Comparison of ENCODE assay signal across 8 cellular contexts in genomic region chr15:57706405-57707209, GRCh38. TPM values are rescaled to one million over a fixed set of nuclear protein-coding genes. Genes with fewer than 3 reads are reported as not detected.
DNase-seq lines count a peak whose midpoint lies in the region; ATAC-seq and TF ChIP-seq lines count a peak whose summit lies in the region.

TSS of gene POLR2M (plus strand) at chr15:57706714. CDS start at chr15:57706843, 129 bp downstream.

- 1 to 3% methylated on average over 44 to 70 of the region's 70 CpGs for WGBS in endodermal cell (ENCODE audit: insufficient coverage in 1 of 2, insufficient read length in 1 of 2), 2 experiments
- WGBS in mesendoderm (ENCODE audit: extremely low coverage, insufficient coverage, low lambda C conversion rate) = no CpG with 5 or more reads among the region's 70 CpGs

- H3K9me3 ChIP-seq in NT2/D1 (ENCODE audit: insufficient read depth, low read length) (no peaks in the 10 kb centered on the region), endodermal cell (ENCODE audit: control insufficient read depth, low read length) (peaks cover 6% of the 10 kb centered on the region)

- H3K27ac ChIP-seq in endodermal cell (ENCODE audit: low read depth, low read length) (peak within 1 kb of the TSS; percentile 64), mesendoderm (ENCODE audit: low read depth, low read length) (peak within 1 kb of the TSS; percentile 15)

- H4K5ac ChIP-seq in mesendoderm (ENCODE audit: low read length) = peak within 1 kb of the TSS; percentile 76

- H3K4me3 ChIP-seq in NT2/D1 (ENCODE audit: insufficient read length, low read depth) (peak within 1 kb of the TSS; percentile 95), endodermal cell (ENCODE audit: low read length) (peak within 1 kb of the TSS; percentile 95), mesendoderm (ENCODE audit: low read length) (peak within 1 kb of the TSS; percentile 92)

- no peak within 1 kb of the TSS for H2BK120ac ChIP-seq in mesendoderm (ENCODE audit: low read depth, low read length)

- peak within 1 kb of the TSS; percentile 84 for H3K4ac ChIP-seq in mesendoderm (ENCODE audit: low read depth, low read length)

- H3K56ac ChIP-seq in mesendoderm (ENCODE audit: low read length) = peak within 1 kb of the TSS; percentile 92

- peaks cover 26% of the 10 kb centered on the region for H3K36me3 Mint-ChIP-seq in activated CD8-positive, alpha-beta memory T cell treated with anti-CD3 and anti-CD28 coated beads, Interleukin-2, amount 10 ng/mL, durations not matched to agents 7 days and 5 days
- H3K36me3 Mint-ChIP-seq in endodermal cell (ENCODE audit: low read depth) = peaks cover 23% of the 10 kb centered on the region

- H3K23ac ChIP-seq in mesendoderm (ENCODE audit: low read length) = peak within 1 kb of the TSS; percentile 29

- DNase-seq in COR-L47 (lab: John Stamatoyannopoulos, UW) (peak; percentile 96), HUDEP-2 (lab: John Stamatoyannopoulos, UW; ENCODE audit: unreplicated experiment in 76 of 76) (peak; percentile 39 to 94 (median 85)), NT2/D1 (ENCODE audit: low read depth, low spot score) (peak; percentile 91), endodermal cell (peak; percentile 92), mesendoderm (peak; percentile 97)
- peak; percentile 95 for DNase-seq in activated CD8-positive, alpha-beta memory T cell treated with anti-CD3 and anti-CD28 coated beads, Interleukin-2, amount 10 ng/mL, durations not matched to agents 7 days and 5 days
- DNase-seq in stimulated activated CD8-positive, alpha-beta memory T cell treated with anti-CD3 and anti-CD28 coated beads, Interleukin-15, amount 100 ng/mL, for 1 hour (ENCODE audit: low read depth) = peak; percentile 77

- peak within 1 kb of the TSS; percentile 81 for H3K18ac ChIP-seq in mesendoderm (ENCODE audit: low read length)

- no peaks in the 10 kb centered on the region for H3K4me1 ChIP-seq in NT2/D1 (ENCODE audit: insufficient read depth, insufficient read length)
- no peaks in the 10 kb centered on the region for H3K4me1 ChIP-seq in endodermal cell (ENCODE audit: control insufficient read depth, insufficient read depth, low read length)
- peaks cover 2% of the 10 kb centered on the region for H3K4me1 ChIP-seq in mesendoderm (ENCODE audit: control insufficient read depth, low read depth, low read length)

- no peaks in the 10 kb centered on the region for H3K27me3 ChIP-seq in NT2/D1 (ENCODE audit: insufficient read depth, insufficient read length)
- H3K27me3 ChIP-seq in endodermal cell (ENCODE audit: control insufficient read depth, insufficient read depth, low read length, poor library complexity, severe bottlenecking) = peaks cover 27% of the 10 kb centered on the region
- H3K27me3 ChIP-seq in mesendoderm (ENCODE audit: insufficient read depth, low read length, poor library complexity) = no peaks in the 10 kb centered on the region

- H3K36me3 ChIP-seq in NT2/D1 (ENCODE audit: insufficient read depth, insufficient read length, low read length) = peaks cover 28% of the 10 kb centered on the region
- H3K36me3 ChIP-seq in endodermal cell (ENCODE audit: control insufficient read depth, insufficient read depth, low read length) = peaks cover 26% of the 10 kb centered on the region
- H3K36me3 ChIP-seq in mesendoderm (ENCODE audit: control insufficient read depth, insufficient read depth, low read length) = peaks cover 5% of the 10 kb centered on the region

- CTCF ChIA-PET in activated CD8-positive, alpha-beta memory T cell treated with anti-CD3 and anti-CD28 coated beads, Interleukin-2, amount 10 ng/mL, durations not matched to agents 7 days and 5 days (lab: Charles Lee) = interaction anchor here (0.9 to 4.8 kb wide), 9 partner anchors 12 to 400 kb away, joined by 3 to 25 read pairs (median 3); no protein-coding TSS in a partner anchor

- no peak within 1 kb of the TSS for H2AK5ac ChIP-seq in mesendoderm (ENCODE audit: low read length)

- H3K4me2 ChIP-seq in mesendoderm (ENCODE audit: low read length) = peak within 1 kb of the TSS; percentile 79

- ATAC-seq in GM21381 (IDR thresholded peaks at IDR 0.05; ENCODE audit: unreplicated experiment) = peak; percentile 96
- peak; percentile 93 for ATAC-seq in activated CD8-positive, alpha-beta memory T cell treated with anti-CD3 and anti-CD28 coated beads, Interleukin-2, amount 10 ng/mL, durations not matched to agents 7 days and 5 days

- H2BK5ac ChIP-seq in mesendoderm (ENCODE audit: low read length) = no peak within 1 kb of the TSS

- peak within 1 kb of the TSS; percentile 99 for H3K9ac ChIP-seq in NT2/D1 (ENCODE audit: insufficient read length, low read depth)
- peak within 1 kb of the TSS; percentile 94 for H3K9ac ChIP-seq in endodermal cell (ENCODE audit: extremely low read depth, low read length, poor library complexity, severe bottlenecking)
- peak within 1 kb of the TSS; percentile 89 for H3K9ac ChIP-seq in mesendoderm (ENCODE audit: low read length)

- H3K79me2 ChIP-seq in mesendoderm (ENCODE audit: control insufficient read depth, insufficient read depth, low read length) = peaks cover 14% of the 10 kb centered on the region

- peak within 1 kb of the TSS; percentile 87 for H4K8ac ChIP-seq in mesendoderm (ENCODE audit: low read depth, low read length)

- H2BK15ac ChIP-seq in mesendoderm (replicated peaks; ENCODE audit: low read depth) = no peak within 1 kb of the TSS

- TF ChIP-seq CTCF in endodermal cell (conservative IDR thresholded peaks at IDR 0.05) = no peak

- peak within 1 kb of the TSS; percentile 77 for H3K4me3 Mint-ChIP-seq in activated CD8-positive, alpha-beta memory T cell treated with anti-CD3 and anti-CD28 coated beads, Interleukin-2, amount 10 ng/mL, durations not matched to agents 7 days and 5 days
- H3K4me3 Mint-ChIP-seq in endodermal cell = peak within 1 kb of the TSS; percentile 71

- peak within 1 kb of the TSS; percentile 86 for H3K27ac Mint-ChIP-seq in activated CD8-positive, alpha-beta memory T cell treated with anti-CD3 and anti-CD28 coated beads, Interleukin-2, amount 10 ng/mL, durations not matched to agents 7 days and 5 days
- H3K27ac Mint-ChIP-seq in endodermal cell = peak within 1 kb of the TSS; percentile 94

- no peaks in the 10 kb centered on the region for H3K9me3 Mint-ChIP-seq in activated CD8-positive, alpha-beta memory T cell treated with anti-CD3 and anti-CD28 coated beads, Interleukin-2, amount 10 ng/mL, durations not matched to agents 7 days and 5 days (ENCODE audit: low read depth)
- peaks cover 8% of the 10 kb centered on the region for H3K9me3 Mint-ChIP-seq in endodermal cell

- H3K4me1 Mint-ChIP-seq in activated CD8-positive, alpha-beta memory T cell treated with anti-CD3 and anti-CD28 coated beads, Interleukin-2, amount 10 ng/mL, durations not matched to agents 7 days and 5 days = peaks cover 59% of the 10 kb centered on the region
- H3K4me1 Mint-ChIP-seq in endodermal cell = peaks cover 12% of the 10 kb centered on the region

- peaks cover 10% of the 10 kb centered on the region for H3K79me1 ChIP-seq in mesendoderm (ENCODE audit: low read length)

- H3K27me3 Mint-ChIP-seq in activated CD8-positive, alpha-beta memory T cell treated with anti-CD3 and anti-CD28 coated beads, Interleukin-2, amount 10 ng/mL, durations not matched to agents 7 days and 5 days = peaks cover 6% of the 10 kb centered on the region
- H3K27me3 Mint-ChIP-seq in endodermal cell (ENCODE audit: insufficient read depth) = peaks cover 36% of the 10 kb centered on the region

RNA-seq across cellular contexts. Expression of gene POLR2M, which starts in this region (rescaled TPM):
- 10 to 100 TPM; 66.5 to 70.4 TPM for total RNA-seq in activated CD8-positive, alpha-beta memory T cell treated with anti-CD3 and anti-CD28 coated beads, Interleukin-2, amount 10 ng/mL, durations not matched to agents 7 days and 5 days
- total RNA-seq in endodermal cell = 10 to 100 TPM; 58.2 to 62.6 TPM
- 39.1 TPM for polyA plus RNA-seq in endodermal cell (2013, experiment 1 of 2)
- polyA plus RNA-seq in endodermal cell (2013, experiment 2 of 2) = 34.7 TPM
- 138 TPM for polyA plus RNA-seq in mesendoderm (2013, experiment 1 of 2)
- 132 TPM for polyA plus RNA-seq in mesendoderm (2013, experiment 2 of 2)

Comparison
In these comparisons a context has a peak if more than half of its experiments do, and no peak if none do; other contexts are left out.
1. Peak in every context shown above with its lines: DNase-seq, ATAC-seq, H3K4me3 ChIP-seq and H3K27ac ChIP-seq.